In genomic region chr4:24890561-24890960, GRCh38 we compare ENCODE assay signal across 15 cellular contexts.
DNase-seq lines count a peak whose midpoint lies in the region; ATAC-seq lines count a peak whose summit lies in the region.
"Had no signal": no experiment of that assay in that cellular context is flagged by ENCODE, and none has a peak within 500 bp of the region (broad histone marks: within the 10 kb centered on the region; RNA-seq: fewer than 3 reads in every experiment).

No MANE protein-coding gene starts in this region.

- ATAC-seq in HG03175 (IDR thresholded peaks at IDR 0.05; ENCODE audit: unreplicated experiment) (no peak), HG02973 (IDR thresholded peaks at IDR 0.05; ENCODE audit: unreplicated experiment) (no peak)
- ATAC-seq: HCT116 had no signal

- peak; percentile 2 for DNase-seq in NCI-H2171 treated with DMSO at 0.1 percent for 48 hours (lab: John Stamatoyannopoulos, UW)
- no peak for DNase-seq in NCI-H2171 (lab: John Stamatoyannopoulos, UW)
- peak; percentile 92 for DNase-seq in DMS79 treated with DMSO at 0.1 percent for 48 hours (lab: John Stamatoyannopoulos, UW)
- DNase-seq in NCI-H187 (lab: John Stamatoyannopoulos, UW) = peak; percentile 90 to 92
- DNase-seq in NCI-H524 treated with DMSO at 0.1 percent for 48 hours (lab: John Stamatoyannopoulos, UW) = peak; percentile 37
- no peak for DNase-seq in superior temporal gyrus (ENCODE audit: extremely low spot score)
- DNase-seq: 8988T; ACHN; C1 segment of cervical spinal cord; Calu3; CD4-positive, alpha-beta T cell; DMS 273 treated with DMSO at 0.1 percent for 48 hours had no signal

Comparison
In these comparisons a context has a peak if more than half of its experiments do, and no peak if none do; other contexts are left out.
1. DNase-seq: peak in NCI-H2171 treated with DMSO at 0.1 percent for 48 hours (single experiment), DMS79 treated with DMSO at 0.1 percent for 48 hours (single experiment), NCI-H187 (2 of 2) and NCI-H524 treated with DMSO at 0.1 percent for 48 hours (single experiment); none in NCI-H2171 (single experiment) and superior temporal gyrus (single experiment).